Comparison of ENCODE assay signal across 8 cellular contexts in genomic region chr1:40783001-40783905, GRCh38. TPM values are rescaled to one million over a fixed set of nuclear protein-coding genes. Genes with fewer than 3 reads are reported as not detected.
DNase-seq lines count a peak whose midpoint lies in the region; ATAC-seq and TF ChIP-seq lines count a peak whose summit lies in the region.

Gene KCNQ4 (plus strand): TSS chr1:40783787. CDS start chr1:40784094, 307 bp downstream.

- no peak within 1 kb of the TSS for H3K4me3 ChIP-seq in CD8-positive, alpha-beta memory T cell (ENCODE audit: low read length)
- H3K4me3 ChIP-seq in HUES64 (ENCODE audit: low read length) (peak within 1 kb of the TSS; percentile 59), fibroblast of the aortic adventitia (ENCODE audit: low read depth, low read length) (peak within 1 kb of the TSS; percentile 42), neural progenitor cell (peak within 1 kb of the TSS; percentile 55)

- no peaks in the 10 kb centered on the region for H3K36me3 ChIP-seq in CD8-positive, alpha-beta memory T cell (ENCODE audit: insufficient read depth, low read length)
- H3K36me3 ChIP-seq in HUES64 (ENCODE audit: insufficient read depth, low read length) (no peaks in the 10 kb centered on the region), neural progenitor cell (no peaks in the 10 kb centered on the region)

- peaks cover 22% of the 10 kb centered on the region for H3F3A ChIP-seq in neural progenitor cell (ENCODE audit: low read depth)

- H3K4me3 Mint-ChIP-seq in CD8-positive, alpha-beta memory T cell, result peak within 1 kb of the TSS; percentile 52 to 82 (median 70)
- peak within 1 kb of the TSS; percentile 42 for H3K4me3 Mint-ChIP-seq in activated CD8-positive, alpha-beta memory T cell treated with anti-CD3 and anti-CD28 coated beads, Interleukin-2, amount 10 ng/mL, durations not matched to agents 7 days and 5 days
- H3K4me3 Mint-ChIP-seq in neural progenitor cell, result peak within 1 kb of the TSS; percentile 87

- peaks cover 5 to 17% (median 8%) of the 10 kb centered on the region in 3 donors for H3K4me1 Mint-ChIP-seq in CD8-positive, alpha-beta memory T cell
- H3K4me1 Mint-ChIP-seq in activated CD8-positive, alpha-beta memory T cell treated with anti-CD3 and anti-CD28 coated beads, Interleukin-2, amount 10 ng/mL, durations not matched to agents 7 days and 5 days, result peaks cover 11% of the 10 kb centered on the region
- peaks cover 28% of the 10 kb centered on the region for H3K4me1 Mint-ChIP-seq in neural progenitor cell

- peaks cover 4% of the 10 kb centered on the region for H3K27me3 ChIP-seq in CD8-positive, alpha-beta memory T cell (ENCODE audit: insufficient read depth, low read length, poor library complexity, severe bottlenecking)
- peaks cover 37% of the 10 kb centered on the region for H3K27me3 ChIP-seq in HUES64 (ENCODE audit: insufficient read depth, low read length)
- peaks cover 54% of the 10 kb centered on the region for H3K27me3 ChIP-seq in neural progenitor cell

- peak within 1 kb of the TSS; percentile 73 for H3K4me2 ChIP-seq in neural progenitor cell

- H3K27me3 Mint-ChIP-seq in CD8-positive, alpha-beta memory T cell, result peaks cover 13 to 28% of the 10 kb centered on the region in 2 donors
- H3K27me3 Mint-ChIP-seq in activated CD8-positive, alpha-beta memory T cell treated with anti-CD3 and anti-CD28 coated beads, Interleukin-2, amount 10 ng/mL, durations not matched to agents 7 days and 5 days, result peaks cover 35% of the 10 kb centered on the region
- peaks cover 21% of the 10 kb centered on the region for H3K27me3 Mint-ChIP-seq in neural progenitor cell (ENCODE audit: insufficient read depth, low read depth)

- POLR2A ChIA-PET in CD8-positive, alpha-beta memory T cell (lab: Charles Lee), result no interaction called here

- no peaks in the 10 kb centered on the region for H3K79me2 ChIP-seq in neural progenitor cell (ENCODE audit: low read depth)

- peaks cover 8% of the 10 kb centered on the region for H4K20me1 ChIP-seq in neural progenitor cell (ENCODE audit: low read depth)

- H3K9ac ChIP-seq in HUES64 (ENCODE audit: low read depth, low read length) (peak within 1 kb of the TSS; percentile 37; the same call in 1 of the 2 replicates), neural progenitor cell (no peak within 1 kb of the TSS)

- H3K27ac Mint-ChIP-seq in CD8-positive, alpha-beta memory T cell, result peak within 1 kb of the TSS in 2 of 8 donors; percentile 44 to 61
- H3K27ac Mint-ChIP-seq in activated CD8-positive, alpha-beta memory T cell treated with anti-CD3 and anti-CD28 coated beads, Interleukin-2, amount 10 ng/mL, durations not matched to agents 7 days and 5 days, result no peak within 1 kb of the TSS
- peak within 1 kb of the TSS; percentile 19 for H3K27ac Mint-ChIP-seq in neural progenitor cell

- TF ChIP-seq CTCF in fibroblast of the aortic adventitia (IDR thresholded peaks at IDR 0.05; ENCODE audit: insufficient read depth, low read length) (no peak), neural progenitor cell (IDR thresholded peaks at IDR 0.05) (no peak)

- no peaks in the 10 kb centered on the region for H3K4me1 ChIP-seq in CD8-positive, alpha-beta memory T cell (ENCODE audit: insufficient read depth, low read length)
- H3K4me1 ChIP-seq in HUES64 (ENCODE audit: insufficient read depth, low read length), result peaks cover 9% of the 10 kb centered on the region
- peaks cover 16% of the 10 kb centered on the region for H3K4me1 ChIP-seq in neural progenitor cell

- CTCF ChIA-PET in CD8-positive, alpha-beta memory T cell (lab: Charles Lee), result no interaction called here
- CTCF ChIA-PET in activated CD8-positive, alpha-beta memory T cell treated with anti-CD3 and anti-CD28 coated beads, Interleukin-2, amount 10 ng/mL, durations not matched to agents 7 days and 5 days (lab: Charles Lee), result interaction anchor here (0.8 to 3.8 kb wide), 4 partner anchors 9 to 170 kb away, joined by 3 to 16 read pairs (median 6); no protein-coding TSS in a partner anchor

- no peaks in the 10 kb centered on the region for H3K9me3 ChIP-seq in CD8-positive, alpha-beta memory T cell (ENCODE audit: low read length)
- H3K9me3 ChIP-seq in HUES64 (ENCODE audit: insufficient read depth, low read depth, low read length) (no peaks in the 10 kb centered on the region), neural progenitor cell (ENCODE audit: low read depth) (no peaks in the 10 kb centered on the region)

- DNase-seq in CD8-positive, alpha-beta memory T cell, result no peak
- DNase-seq in activated CD8-positive, alpha-beta memory T cell treated with anti-CD3 and anti-CD28 coated beads, Interleukin-2, amount 10 ng/mL, durations not matched to agents 7 days and 5 days, result no peak
- DNase-seq in fibroblast of the aortic adventitia (ENCODE audit: low read depth) (no peak), neural progenitor cell (ENCODE audit: low spot score) (peak; percentile 91), mesenteric fat pad (ENCODE audit: low spot score) (no peak)

- H3K9me3 Mint-ChIP-seq in CD8-positive, alpha-beta memory T cell, result no peaks in the 10 kb centered on the region
- no peaks in the 10 kb centered on the region for H3K9me3 Mint-ChIP-seq in activated CD8-positive, alpha-beta memory T cell treated with anti-CD3 and anti-CD28 coated beads, Interleukin-2, amount 10 ng/mL, durations not matched to agents 7 days and 5 days (ENCODE audit: low read depth)
- H3K9me3 Mint-ChIP-seq in neural progenitor cell, result peaks cover 3% of the 10 kb centered on the region

- peak within 1 kb of the TSS; percentile 94 for H2AFZ ChIP-seq in neural progenitor cell (replicated peaks)

- WGBS in HUES64, result 2% methylated on average over 58 of the region's 73 CpGs

- peaks cover 2 to 3% (median 2%) of the 10 kb centered on the region in 3 donors for H3K36me3 Mint-ChIP-seq in CD8-positive, alpha-beta memory T cell
- peaks cover 3% of the 10 kb centered on the region for H3K36me3 Mint-ChIP-seq in activated CD8-positive, alpha-beta memory T cell treated with anti-CD3 and anti-CD28 coated beads, Interleukin-2, amount 10 ng/mL, durations not matched to agents 7 days and 5 days
- peaks cover 5% of the 10 kb centered on the region for H3K36me3 Mint-ChIP-seq in neural progenitor cell

- peak; percentile 31 for ATAC-seq in activated CD8-positive, alpha-beta memory T cell treated with anti-CD3 and anti-CD28 coated beads, Interleukin-2, amount 10 ng/mL, durations not matched to agents 7 days and 5 days
- ATAC-seq in GM18511 (IDR thresholded peaks at IDR 0.05; ENCODE audit: unreplicated experiment) (no peak), GM19324 (IDR thresholded peaks at IDR 0.05; ENCODE audit: low FRiP score, unreplicated experiment) (no peak)

- H3K27ac ChIP-seq in CD8-positive, alpha-beta memory T cell (ENCODE audit: low read depth, low read length), result no peak within 1 kb of the TSS
- no peak within 1 kb of the TSS for H3K27ac ChIP-seq in HUES64 (ENCODE audit: low read depth, low read length)
- no peak within 1 kb of the TSS for H3K27ac ChIP-seq in neural progenitor cell

RNA-seq across cellular contexts. Expression of gene KCNQ4, which starts in this region (rescaled TPM):
- total RNA-seq in CD8-positive, alpha-beta memory T cell, result under 1 TPM; 0.09 to 0.16 TPM
- polyA plus RNA-seq in CD8-positive, alpha-beta memory T cell, result not detected
- polyA plus RNA-seq in HUES64 (2013, experiment 1 of 2), result 0.90 TPM
- polyA plus RNA-seq in HUES64 (2013, experiment 2 of 2), result 1.2 TPM
- total RNA-seq in activated CD8-positive, alpha-beta memory T cell treated with anti-CD3 and anti-CD28 coated beads, Interleukin-2, amount 10 ng/mL, durations not matched to agents 7 days and 5 days, result under 1 TPM; 0.12 to 0.44 TPM
- total RNA-seq in fibroblast of the aortic adventitia (ENCODE audit: low replicate concordance) (not detected in 2 replicates), neural progenitor cell (ENCODE audit: low replicate concordance) (0.87 TPM in 1 of 2 replicates, not detected in the other), mesenteric fat pad (1.4 TPM)

Comparison
In these comparisons a context has a peak if more than half of its experiments do, and no peak if none do; other contexts are left out.
1. Peak in ATAC-seq in activated CD8-positive, alpha-beta memory T cell treated with anti-CD3 and anti-CD28 coated beads, Interleukin-2, amount 10 ng/mL, durations not matched to agents 7 days and 5 days; RNA of the gene not detected or under 1 TPM.
2. Peak in DNase-seq, H3K4me3 ChIP-seq and H3K4me2 ChIP-seq in neural progenitor cell; RNA of the gene not detected or under 1 TPM.